In the genomic region with DNA sequence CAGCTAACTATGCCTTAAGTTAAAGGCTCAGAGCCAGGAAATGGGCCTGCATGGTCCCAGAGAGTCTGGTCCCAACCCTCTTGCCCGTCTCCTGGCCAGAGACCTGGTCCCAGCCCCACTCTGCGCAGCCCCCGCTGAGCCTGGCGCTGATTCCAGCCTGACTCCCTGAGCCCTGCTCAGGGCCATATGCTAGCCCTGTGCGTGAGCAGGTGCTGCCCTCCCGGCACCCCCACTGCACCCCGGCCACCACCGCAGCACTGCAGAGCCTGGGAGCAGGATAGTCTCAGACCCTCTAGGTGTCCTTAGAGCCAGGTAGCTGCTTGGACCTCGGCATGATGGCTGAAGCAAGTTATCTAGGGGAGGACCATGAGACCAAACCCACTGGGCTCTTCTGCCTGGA, we compare ENCODE assay signal across 7 cellular contexts.
"Had no signal": no experiment of that assay in that cellular context is flagged by ENCODE, and none has a peak within 500 bp of the region (broad histone marks: within the 10 kb centered on the region; RNA-seq: fewer than 3 reads in every experiment).

No MANE protein-coding gene starts in this region.

- H2AFZ ChIP-seq: GM23248 had no signal

- H3K4me3 ChIP-seq: GM23248, HAP-1 had no signal

- H3K9me3 ChIP-seq: HAP-1 had no signal

- H3K36me3 Mint-ChIP-seq: IgD-negative memory B cell had no signal

- H3K9ac ChIP-seq: GM23248 had no signal

- DNase-seq: GM23248, HFFc6, KBM-7 had no signal

- H3K27ac Mint-ChIP-seq: HFFc6, IgD-negative memory B cell had no signal

- H3K4me3 Mint-ChIP-seq: HFFc6, IgD-negative memory B cell had no signal

- H3K27ac ChIP-seq: GM23248, HL-60 had no signal

- H3K4me1 ChIP-seq: HAP-1 had no signal

- ATAC-seq: HepG2 had no signal

- H3K4me1 Mint-ChIP-seq: IgD-negative memory B cell had no signal

- H3K36me3 ChIP-seq: HAP-1 had no signal
